Comparison of ENCODE assay signal across 8 cellular contexts in the genomic region with DNA sequence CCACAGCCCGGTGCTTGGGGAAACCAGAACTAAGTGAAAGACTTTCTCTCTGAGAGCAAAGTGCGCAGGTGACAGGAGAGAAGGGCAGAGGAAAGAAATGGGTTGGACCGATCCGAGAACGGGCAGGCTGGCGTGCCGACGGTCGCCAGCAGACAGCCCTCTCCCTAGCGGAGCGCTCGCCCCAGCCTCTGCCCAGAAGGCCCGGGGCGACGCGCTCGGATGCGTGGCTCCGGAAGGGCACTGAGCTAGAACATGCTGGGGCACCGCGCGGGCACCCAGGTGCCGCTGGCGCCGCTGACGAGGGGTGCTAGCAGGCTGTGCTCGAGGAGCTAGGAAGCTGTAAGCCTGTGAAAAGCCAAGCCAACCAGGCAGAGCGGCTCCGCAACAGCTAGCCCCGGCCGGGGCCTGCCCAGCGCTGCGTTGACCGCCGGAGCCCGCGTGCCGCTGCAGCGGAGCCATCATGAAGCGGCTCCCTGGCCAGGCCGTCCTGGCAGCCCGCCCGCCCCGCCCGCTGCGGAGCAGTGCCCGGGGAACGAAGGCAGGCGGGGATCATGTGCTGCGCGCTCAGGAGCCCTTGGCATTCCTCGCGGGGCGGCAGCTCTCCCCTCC. TPM values are rescaled to one million over a fixed set of nuclear protein-coding genes. Genes with fewer than 3 reads are reported as not detected.
A peak's percentile ranks its signal among the peaks of the same experiment; 100 is the strongest.
DNase-seq lines count a peak whose midpoint lies in the region; ATAC-seq and TF ChIP-seq lines count a peak whose summit lies in the region.

No MANE protein-coding gene starts in this region.

- H3K27ac Mint-ChIP-seq in activated CD4-positive, alpha-beta memory T cell treated with anti-CD3 and anti-CD28 coated beads, Interleukin-2, amount 10 ng/mL, durations not matched to agents 7 days and 5 days = no peak overlapping the region

- H3K4me3 ChIP-seq in lower leg skin (ENCODE audit: low read depth, poor library complexity, severe bottlenecking) = peak overlapping the region; percentile 34

- CTCF ChIA-PET in activated CD4-positive, alpha-beta memory T cell treated with anti-CD3 and anti-CD28 coated beads, Interleukin-2, amount 10 ng/mL, durations not matched to agents 7 days and 5 days (lab: Charles Lee) = interaction anchor here (0.6 to 1.5 kb wide), 8 partner anchors 11 to 418 kb away, joined by 3 to 5 read pairs (median 3); no protein-coding TSS in a partner anchor

- peaks cover 28% of the 10 kb centered on the region for H3K4me1 Mint-ChIP-seq in activated CD4-positive, alpha-beta memory T cell treated with anti-CD3 and anti-CD28 coated beads, Interleukin-2, amount 10 ng/mL, durations not matched to agents 7 days and 5 days

- 1 to 2% methylated on average over 23 to 32 of the region's 54 CpGs for whole genome bisulfite sequencing in lower leg skin, 2 donors

- intact Hi-C loops in lower leg skin (cut with DNase I; ENCODE audit: low total_unique reads) = no loop called here

- H3K4me3 Mint-ChIP-seq in activated CD4-positive, alpha-beta memory T cell treated with anti-CD3 and anti-CD28 coated beads, Interleukin-2, amount 10 ng/mL, durations not matched to agents 7 days and 5 days = peak overlapping the region; percentile 60

- no peaks in the 10 kb centered on the region for H3K9me3 Mint-ChIP-seq in activated CD4-positive, alpha-beta memory T cell treated with anti-CD3 and anti-CD28 coated beads, Interleukin-2, amount 10 ng/mL, durations not matched to agents 7 days and 5 days

- peak; percentile 67 for DNase-seq in ELR (ENCODE audit: low read depth)
- DNase-seq in LoVo (ENCODE audit: low spot score) = peak; percentile 70
- peak; percentile 52 for DNase-seq in activated CD4-positive, alpha-beta memory T cell treated with anti-CD3 and anti-CD28 coated beads, Interleukin-2, amount 10 ng/mL, durations not matched to agents 7 days and 5 days
- DNase-seq in effector CD4-positive, alpha-beta T cell = peak; percentile 11
- peak; percentile 38 to 94 for DNase-seq in lower leg skin (ENCODE audit: low spot score in 2 of 2)
- peak; percentile 22 for DNase-seq in stimulated activated CD4-positive, alpha-beta T cell treated with anti-CD3 and anti-CD28 coated beads, Interleukin-4, amount 100 ng/mL, for 24 hours
- no peak for DNase-seq in GDM1 (lab: John Stamatoyannopoulos, UW)

- ATAC-seq in GM21786 (IDR thresholded peaks at IDR 0.05; ENCODE audit: unreplicated experiment) = peak; percentile 87

- H3K27me3 Mint-ChIP-seq in activated CD4-positive, alpha-beta memory T cell treated with anti-CD3 and anti-CD28 coated beads, Interleukin-2, amount 10 ng/mL, durations not matched to agents 7 days and 5 days = peaks cover 9% of the 10 kb centered on the region

- H3K36me3 Mint-ChIP-seq in activated CD4-positive, alpha-beta memory T cell treated with anti-CD3 and anti-CD28 coated beads, Interleukin-2, amount 10 ng/mL, durations not matched to agents 7 days and 5 days (ENCODE audit: low read depth) = no peaks in the 10 kb centered on the region

- POLR2A ChIA-PET in activated CD4-positive, alpha-beta memory T cell treated with anti-CD3 and anti-CD28 coated beads, Interleukin-2, amount 10 ng/mL, durations not matched to agents 7 days and 5 days (lab: Charles Lee) = interaction anchor here (0.7 kb wide), 2 partner anchors 19 to 46 kb away, joined by 3 to 4 read pairs; no protein-coding TSS in a partner anchor

- no peak for TF ChIP-seq CTCF in lower leg skin (IDR thresholded peaks at IDR 0.05)

- no peak for TF ChIP-seq POLR2A in lower leg skin (IDR thresholded peaks at IDR 0.05)

RNA-seq across cellular contexts. Expression of a gene that starts 22.1 kb away (rescaled TPM):
- 10 to 100 TPM; 55.7 to 58.5 TPM for total RNA-seq in activated CD4-positive, alpha-beta memory T cell treated with anti-CD3 and anti-CD28 coated beads, Interleukin-2, amount 10 ng/mL, durations not matched to agents 7 days and 5 days
- 10 to 100 TPM; 26.4 to 36.7 (median 31.8) TPM for total RNA-seq in lower leg skin
